In the genomic region with DNA sequence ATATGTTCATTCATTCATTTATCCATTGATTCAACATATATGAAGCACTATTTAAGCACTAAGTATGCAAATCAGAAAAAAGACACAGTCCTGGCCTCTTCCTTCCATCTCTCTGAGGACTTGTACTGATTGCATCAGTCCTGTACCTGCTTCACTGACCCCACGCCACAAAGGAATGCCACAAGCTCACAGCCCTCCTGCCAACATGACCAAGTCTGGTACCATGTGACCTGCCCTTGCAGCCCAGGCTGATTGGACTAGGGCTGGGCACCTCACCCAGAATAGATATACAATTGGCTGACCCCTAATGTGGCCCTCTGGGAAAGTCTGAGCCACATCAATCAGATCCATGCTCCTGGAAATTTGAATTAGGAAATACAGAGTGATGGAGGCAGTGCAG, we compare ENCODE assay signal across 21 cellular contexts.
DNase-seq lines count a peak whose midpoint lies in the region; TF ChIP-seq lines count a peak whose summit lies in the region.
"Had no signal": no experiment of that assay in that cellular context is flagged by ENCODE, and none has a peak within 500 bp of the region (broad histone marks: within the 10 kb centered on the region; RNA-seq: fewer than 3 reads in every experiment).

No MANE protein-coding gene starts in this region.

- no peak for TF ChIP-seq RAD21 in Ishikawa (IDR thresholded peaks at IDR 0.05; ENCODE audit: low read depth)

- H3K27ac ChIP-seq in thyroid gland = no peak overlapping the region
- H3K27ac ChIP-seq: BLaER1 treated with 17β-estradiol and CSF1 and Interleukin-3, amounts not matched to agents 10 nM and 100 nM; C4-2B had no signal

- H3K4me3 Mint-ChIP-seq in nephron progenitor cell = no peak overlapping the region
- H3K4me3 Mint-ChIP-seq: B cell; CD4-positive, alpha-beta T cell; CD8-positive, alpha-beta T cell had no signal

- H3K27me3 ChIP-seq in thyroid gland = no peaks in the 10 kb centered on the region
- H3K27me3 ChIP-seq: BLaER1 treated with 17β-estradiol and CSF1 and Interleukin-3, amounts not matched to agents 10 nM and 100 nM had no signal

- peaks cover 9% of the 10 kb centered on the region for H3K27me3 Mint-ChIP-seq in nephron progenitor cell (ENCODE audit: low read depth, poor library complexity)

- TF ChIP-seq CTCF in nephron progenitor cell (IDR thresholded peaks at IDR 0.05) = no peak
- TF ChIP-seq CTCF in thyroid gland (IDR thresholded peaks at IDR 0.05) = no peak

- no peaks in the 10 kb centered on the region for H3K36me3 Mint-ChIP-seq in nephron progenitor cell (ENCODE audit: low read depth)
- H3K36me3 Mint-ChIP-seq: CD8-positive, alpha-beta T cell had no signal

- no peak for TF ChIP-seq POLR2A in thyroid gland (IDR thresholded peaks at IDR 0.05)

- H3K9me3 ChIP-seq in thyroid gland = no peaks in the 10 kb centered on the region
- H3K9me3 ChIP-seq: BLaER1 treated with 17β-estradiol and CSF1 and Interleukin-3, amounts not matched to agents 10 nM and 100 nM; Caco-2 had no signal

- peak; percentile 25 for DNase-seq in glomerular visceral epithelial cell (ENCODE audit: extremely low spot score)
- no peak for DNase-seq in nephron progenitor cell
- DNase-seq in thyroid gland = peak; percentile 43 to 48
- DNase-seq in NCI-H187 (lab: John Stamatoyannopoulos, UW) = no peak
- DNase-seq in HuH-7.5 (ENCODE audit: low spot score) = no peak
- DNase-seq in DMS79 treated with DMSO at 0.1 percent for 48 hours (lab: John Stamatoyannopoulos, UW) = no peak
- no peak for DNase-seq in AML-193 (lab: John Stamatoyannopoulos, UW)
- DNase-seq: 8988T; ACHN; Caco-2; Calu3; CD4-positive, alpha-beta T cell; CD8-positive, alpha-beta T cell; DND-41; EL; GDM1 had no signal

- WGBS in thyroid gland, 2 donors = 44 to 67% methylated on average over 1 of the region's 1 CpG

- intact Hi-C loops in thyroid gland (cut with DNase I) = no loop called here

- H3K9me3 Mint-ChIP-seq in nephron progenitor cell = no peaks in the 10 kb centered on the region
- H3K9me3 Mint-ChIP-seq: CD4-positive, alpha-beta T cell; CD8-positive, alpha-beta T cell had no signal

- H3K4me1 Mint-ChIP-seq in nephron progenitor cell = peaks cover 34% of the 10 kb centered on the region
- H3K4me1 Mint-ChIP-seq: B cell had no signal

- no peak overlapping the region for H3K4me3 ChIP-seq in thyroid gland (replicated peaks in 1 of 3)
- H3K4me3 ChIP-seq: BLaER1 treated with 17β-estradiol and CSF1 and Interleukin-3, amounts not matched to agents 10 nM and 100 nM; GM12878 had no signal

- TF ChIP-seq EP300 in Ishikawa (IDR thresholded peaks at IDR 0.05; ENCODE audit: borderline replicate concordance) = no peak

- H3K27ac Mint-ChIP-seq in nephron progenitor cell = peak overlapping the region; percentile 61
- H3K27ac Mint-ChIP-seq: B cell; CD4-positive, alpha-beta T cell; CD8-positive, alpha-beta T cell had no signal

- H3K4me1 ChIP-seq in thyroid gland = no peaks in the 10 kb centered on the region

- no peaks in the 10 kb centered on the region for H3K36me3 ChIP-seq in thyroid gland
- H3K36me3 ChIP-seq: BLaER1 treated with 17β-estradiol and CSF1 and Interleukin-3, amounts not matched to agents 10 nM and 100 nM had no signal

TF ChIP-seq in Ishikawa, 13 proteins besides CTCF, POLR2A, EP300 and RAD21:
- no peak for TF ChIP-seq EGR1 (IDR thresholded peaks at IDR 0.05)
- TF ChIP-seq, protein P1, sequence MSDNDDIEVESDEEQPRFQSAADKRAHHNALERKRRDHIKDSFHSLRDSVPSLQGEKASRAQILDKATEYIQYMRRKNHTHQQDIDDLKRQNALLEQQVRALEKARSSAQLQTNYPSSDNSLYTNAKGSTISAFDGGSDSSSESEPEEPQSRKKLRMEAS (IDR thresholded peaks at IDR 0.05) = no peak
- TF ChIP-seq, protein P2, sequence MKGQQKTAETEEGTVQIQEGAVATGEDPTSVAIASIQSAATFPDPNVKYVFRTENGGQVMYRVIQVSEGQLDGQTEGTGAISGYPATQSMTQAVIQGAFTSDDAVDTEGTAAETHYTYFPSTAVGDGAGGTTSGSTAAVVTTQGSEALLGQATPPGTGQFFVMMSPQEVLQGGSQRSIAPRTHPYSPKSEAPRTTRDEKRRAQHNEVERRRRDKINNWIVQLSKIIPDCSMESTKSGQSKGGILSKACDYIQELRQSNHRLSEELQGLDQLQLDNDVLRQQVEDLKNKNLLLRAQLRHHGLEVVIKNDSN (IDR thresholded peaks at IDR 0.05) = peak; percentile 45; the same call in 1 of the 2 replicates

Comparison
In these comparisons a context has a peak if more than half of its experiments do, and no peak if none do; other contexts are left out.
1. DNase-seq: peak in glomerular visceral epithelial cell (single experiment) and thyroid gland (2 of 2); none in nephron progenitor cell (single experiment), NCI-H187 (0 of 2), HuH-7.5 (single experiment), DMS79 treated with DMSO at 0.1 percent for 48 hours (single experiment) and AML-193 (0 of 2).